ENCODE assay signal across 9 cellular contexts in the genomic region with DNA sequence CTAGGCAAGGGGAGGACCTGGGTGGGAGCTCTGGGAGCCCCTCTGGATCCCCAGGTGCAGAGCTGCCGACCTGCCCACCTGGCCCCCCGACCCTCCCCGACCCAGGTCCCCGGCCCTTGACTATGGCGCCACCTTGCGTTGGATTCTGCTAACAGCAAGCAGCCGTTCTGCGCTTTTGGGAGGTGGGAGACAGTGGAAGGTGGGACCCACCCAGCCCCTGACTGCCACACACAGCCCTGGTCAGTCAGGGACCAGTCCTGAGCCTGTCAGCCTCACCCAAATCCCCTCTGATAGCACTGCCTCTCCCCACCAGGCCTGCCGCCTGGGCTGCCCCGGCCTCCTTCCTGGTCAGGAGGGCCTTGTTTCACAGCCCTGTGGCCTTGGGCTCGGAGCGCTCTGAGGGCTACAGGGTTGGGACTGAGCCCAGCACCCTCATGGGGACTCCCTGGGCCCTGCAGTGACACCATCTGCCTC.
DNase-seq lines count a peak whose midpoint lies in the region; ATAC-seq, FAIRE-seq and TF ChIP-seq lines count a peak whose summit lies in the region.
"Had no signal": no experiment of that assay in that cellular context is flagged by ENCODE, and none has a peak within 500 bp of the region (broad histone marks: within the 10 kb centered on the region; RNA-seq: fewer than 3 reads in every experiment).

No MANE protein-coding gene starts in this region.

- H2AFZ ChIP-seq in KMS-11 (ENCODE audit: low read depth) = no peak overlapping the region

- no peak for TF ChIP-seq POLR2A in tibial nerve (IDR thresholded peaks at IDR 0.05)

- H3K4me1 Mint-ChIP-seq in activated naive CD4-positive, alpha-beta T cell treated with anti-CD3 and anti-CD28 coated beads, Interleukin-2, amount 10 ng/mL, durations not matched to agents 7 days and 5 days = no peaks in the 10 kb centered on the region
- H3K4me1 Mint-ChIP-seq: activated naive CD4-positive, alpha-beta T cell treated with anti-CD3 and anti-CD28 coated beads, Interleukin-2, amount 50 U/mL, for 24 hours had no signal

- H3K27me3 ChIP-seq in BE2C = no peaks in the 10 kb centered on the region
- peaks cover 47% of the 10 kb centered on the region; the same call in 1 of the 2 replicates for H3K27me3 ChIP-seq in KMS-11 (ENCODE audit: insufficient read depth, low read depth)
- peaks cover 0 to 8% of the 10 kb centered on the region in 2 donors for H3K27me3 ChIP-seq in tibial nerve

- H3K36me3 ChIP-seq in BE2C (no peaks in the 10 kb centered on the region), KMS-11 (ENCODE audit: insufficient read depth) (no peaks in the 10 kb centered on the region), kidney (ENCODE audit: control insufficient read depth in 1 of 2, insufficient read depth in 2 of 2, low read length in 2 of 2) (no peaks in the 10 kb centered on the region), tibial nerve (no peaks in the 10 kb centered on the region)

- WGBS in tibial nerve, 2 donors = 34 to 36% methylated on average over 10 to 12 of the region's 12 CpGs

- FAIRE-seq in kidney (lab: Jason Lieb, UNC) = no peak

- no peak for ATAC-seq in GM18867 (IDR thresholded peaks at IDR 0.05; ENCODE audit: unreplicated experiment)

- peak; percentile 85 for TF ChIP-seq CTCF in BE2C (IDR thresholded peaks at IDR 0.05; ENCODE audit: low read depth, low read length)
- peak; percentile 85 for TF ChIP-seq CTCF in KMS-11 (conservative IDR thresholded peaks at IDR 0.05; ENCODE audit: low read depth, low read length)
- peak; percentile 79 for TF ChIP-seq CTCF in kidney (IDR thresholded peaks at IDR 0.05; ENCODE audit: borderline replicate concordance, extremely low read depth, insufficient read depth)
- TF ChIP-seq CTCF in tibial nerve (IDR thresholded peaks at IDR 0.05) = peak; percentile 52 to 74 (median 68)

- no peak overlapping the region for H3K4me3 Mint-ChIP-seq in activated naive CD4-positive, alpha-beta T cell treated with anti-CD3 and anti-CD28 coated beads, Interleukin-2, amount 10 ng/mL, durations not matched to agents 7 days and 5 days
- H3K4me3 Mint-ChIP-seq: activated naive CD4-positive, alpha-beta T cell treated with anti-CD3 and anti-CD28 coated beads, Interleukin-2, amount 50 U/mL, for 24 hours had no signal

- H3K9me3 ChIP-seq in BE2C = no peaks in the 10 kb centered on the region
- H3K9me3 ChIP-seq in kidney (ENCODE audit: control insufficient read depth in 1 of 2, low read length in 2 of 2) = no peaks in the 10 kb centered on the region
- H3K9me3 ChIP-seq in tibial nerve = no peaks in the 10 kb centered on the region

- no peaks in the 10 kb centered on the region for H3K9me3 Mint-ChIP-seq in activated naive CD4-positive, alpha-beta T cell treated with anti-CD3 and anti-CD28 coated beads, Interleukin-2, amount 10 ng/mL, durations not matched to agents 7 days and 5 days
- H3K9me3 Mint-ChIP-seq: activated naive CD4-positive, alpha-beta T cell treated with anti-CD3 and anti-CD28 coated beads, Interleukin-2, amount 50 U/mL, for 24 hours had no signal

- H3K27ac ChIP-seq in KMS-11 (no peak overlapping the region), kidney (ENCODE audit: low read depth in 2 of 2, low read length in 2 of 2) (no peak overlapping the region), tibial nerve (no peak overlapping the region)

- CTCF ChIA-PET in activated naive CD4-positive, alpha-beta T cell treated with anti-CD3 and anti-CD28 coated beads, Interleukin-2, amount 10 ng/mL, durations not matched to agents 7 days and 5 days (lab: Charles Lee) = interaction anchor here (1.2 to 1.6 kb wide), 2 partner anchors 10 to 236 kb away, joined by 3 to 4 read pairs; no protein-coding TSS in a partner anchor

- H3K27me3 Mint-ChIP-seq in activated naive CD4-positive, alpha-beta T cell treated with anti-CD3 and anti-CD28 coated beads, Interleukin-2, amount 10 ng/mL, durations not matched to agents 7 days and 5 days = no peaks in the 10 kb centered on the region
- H3K27me3 Mint-ChIP-seq: activated naive CD4-positive, alpha-beta T cell treated with anti-CD3 and anti-CD28 coated beads, Interleukin-2, amount 50 U/mL, for 24 hours had no signal

- no peaks in the 10 kb centered on the region for H3K79me2 ChIP-seq in KMS-11 (ENCODE audit: insufficient read depth, low read depth)

- H3K9ac ChIP-seq in KMS-11 (no peak overlapping the region), kidney (ENCODE audit: low read length in 2 of 2) (no peak overlapping the region)

- peak; percentile 65 for DNase-seq in BE2C
- DNase-seq in activated naive CD4-positive, alpha-beta T cell treated with anti-CD3 and anti-CD28 coated beads, Interleukin-2, amount 10 ng/mL, durations not matched to agents 7 days and 5 days = peak; percentile 44
- DNase-seq in kidney = peak; percentile 70
- DNase-seq in tibial nerve (ENCODE audit: low spot score in 2 of 2) = peak in 1 of 2 donors; percentile 30
- no peak for DNase-seq in DMS114 treated with DMSO at 0.1 percent for 48 hours (lab: John Stamatoyannopoulos, UW; ENCODE audit: unreplicated experiment)
- no peak for DNase-seq in SKM-1 (lab: John Stamatoyannopoulos, UW; ENCODE audit: unreplicated experiment)

- no peaks in the 10 kb centered on the region for H4K20me1 ChIP-seq in KMS-11 (ENCODE audit: insufficient read depth)

- intact Hi-C loops in kidney (cut with DNase I) = no loop called here

- no peak for TF ChIP-seq EP300 in tibial nerve (IDR thresholded peaks at IDR 0.05)

- H3K4me1 ChIP-seq in BE2C (no peaks in the 10 kb centered on the region), KMS-11 (ENCODE audit: low read depth, poor library complexity, severe bottlenecking) (no peaks in the 10 kb centered on the region), kidney (ENCODE audit: control insufficient read depth in 1 of 2, insufficient read depth in 1 of 2, low read depth in 1 of 2, low read length in 2 of 2) (peaks cover 0 to 2% of the 10 kb centered on the region in 2 donors), tibial nerve (peaks cover 0 to 7% (median 0%) of the 10 kb centered on the region in 4 donors)

- no peak overlapping the region for H3K4me3 ChIP-seq in BE2C (ENCODE audit: low read depth, low read length)
- no peak overlapping the region for H3K4me3 ChIP-seq in KMS-11 (IDR thresholded peaks at IDR 0.05; ENCODE audit: insufficient read depth, low read depth, low read length)
- no peak overlapping the region for H3K4me3 ChIP-seq in kidney (ENCODE audit: low read length in 2 of 2)
- H3K4me3 ChIP-seq in tibial nerve = no peak overlapping the region

- H3K27ac Mint-ChIP-seq in activated naive CD4-positive, alpha-beta T cell treated with anti-CD3 and anti-CD28 coated beads, Interleukin-2, amount 10 ng/mL, durations not matched to agents 7 days and 5 days = no peak overlapping the region
- H3K27ac Mint-ChIP-seq: activated naive CD4-positive, alpha-beta T cell treated with anti-CD3 and anti-CD28 coated beads, Interleukin-2, amount 50 U/mL, for 24 hours had no signal

- H3K4me2 ChIP-seq in KMS-11 = no peak overlapping the region

- no peaks in the 10 kb centered on the region for H3K36me3 Mint-ChIP-seq in activated naive CD4-positive, alpha-beta T cell treated with anti-CD3 and anti-CD28 coated beads, Interleukin-2, amount 10 ng/mL, durations not matched to agents 7 days and 5 days
- H3K36me3 Mint-ChIP-seq: activated naive CD4-positive, alpha-beta T cell treated with anti-CD3 and anti-CD28 coated beads, Interleukin-2, amount 50 U/mL, for 24 hours had no signal

Comparison
In these comparisons a context has a peak if more than half of its experiments do, and no peak if none do; other contexts are left out.
1. DNase-seq: peak in BE2C (single experiment), activated naive CD4-positive, alpha-beta T cell treated with anti-CD3 and anti-CD28 coated beads, Interleukin-2, amount 10 ng/mL, durations not matched to agents 7 days and 5 days (single experiment) and kidney (single experiment); none in DMS114 treated with DMSO at 0.1 percent for 48 hours (single experiment) and SKM-1 (single experiment).
2. Peak in every context shown above with its lines, with median percentiles within 50 percentile points of each other: CTCF ChIP-seq.